8 cellular contexts compared by ENCODE assay signal in genomic region chr2:23171108-23171507, GRCh38.
"Had no signal": no experiment of that assay in that cellular context is flagged by ENCODE, and none has a peak within 500 bp of the region (broad histone marks: within the 10 kb centered on the region; RNA-seq: fewer than 3 reads in every experiment).

No MANE protein-coding gene starts in this region.

- FAIRE-seq: G401.6, GM12878, GM12891, GM12892, GM18507, GM19239 had no signal

- ATAC-seq: GM12878 had no signal

- DNase-seq: GDM1, GF-D8 had no signal

- H3K4me3 ChIP-seq: GM12878 had no signal
